ENCODE assay signal across 16 cellular contexts in genomic region chr18:8708670-8709069, GRCh38. TPM values are rescaled to one million over a fixed set of nuclear protein-coding genes. Genes with fewer than 3 reads are reported as not detected.
DNase-seq lines count a peak whose midpoint lies in the region; TF ChIP-seq lines count a peak whose summit lies in the region.
"Had no signal": no experiment of that assay in that cellular context is flagged by ENCODE, and none has a peak within 500 bp of the region (broad histone marks: within the 10 kb centered on the region; RNA-seq: fewer than 3 reads in every experiment).

No MANE protein-coding gene starts in this region.

- CTCF ChIA-PET in AG04449 (lab: Yijun Ruan, JAX) = interaction anchor here (0.8 to 5.9 kb wide), 4 partner anchors 9 to 280 kb away, joined by 3 to 35 read pairs (median 10); no protein-coding TSS in a partner anchor

- POLR2A ChIA-PET in AG04449 (lab: Yijun Ruan, JAX) = no interaction called here

- peak overlapping the region in 2 of 3 experiments; percentile 94 to 98 for H3K4me3 Mint-ChIP-seq in nephron
- H3K4me3 Mint-ChIP-seq: activated naive CD8-positive, alpha-beta T cell treated with anti-CD3 and anti-CD28 coated beads for 36 hours; activated T-cell treated with anti-CD3 and anti-CD28 coated beads, Interleukin-2, amount 50 U/mL, for 24 hours had no signal

- H3K27me3 ChIP-seq in HUES64 (ENCODE audit: insufficient read depth, low read length) (peaks cover 23% of the 10 kb centered on the region), dorsolateral prefrontal cortex (no peaks in the 10 kb centered on the region), left ventricle myocardium inferior (ENCODE audit: low read depth) (peaks cover 15% of the 10 kb centered on the region)

- no peak for TF ChIP-seq CTCF in AG04449 (IDR thresholded peaks at IDR 0.05; ENCODE audit: insufficient read depth, low read length, missing control alignments)
- no peak for TF ChIP-seq CTCF in dorsolateral prefrontal cortex (IDR thresholded peaks at IDR 0.05 in 54 of 56, conservative IDR thresholded peaks at IDR 0.05 in 2 of 56; ENCODE audit: low read depth in 1 of 56, partially characterized antibody in 56 of 56)
- no peak for TF ChIP-seq CTCF in nephron (IDR thresholded peaks at IDR 0.05; ENCODE audit: unreplicated experiment in 3 of 3)
- no peak for TF ChIP-seq CTCF in coronary artery (IDR thresholded peaks at IDR 0.05)
- TF ChIP-seq CTCF in left ventricle myocardium inferior (IDR thresholded peaks at IDR 0.05; ENCODE audit: borderline replicate concordance) = no peak

- peaks cover 4% of the 10 kb centered on the region for H3K36me3 Mint-ChIP-seq in nephron (ENCODE audit: low read depth)
- H3K36me3 Mint-ChIP-seq: activated naive CD8-positive, alpha-beta T cell treated with anti-CD3 and anti-CD28 coated beads for 36 hours had no signal

- H3K4me1 ChIP-seq in HUES64 (ENCODE audit: insufficient read depth, low read length) = peaks cover 32% of the 10 kb centered on the region
- H3K4me1 ChIP-seq in left ventricle myocardium inferior = peaks cover 30% of the 10 kb centered on the region

- H3K27me3 Mint-ChIP-seq in nephron (ENCODE audit: low read depth) = peaks cover 48% of the 10 kb centered on the region

- H3K9ac ChIP-seq in HUES64 (ENCODE audit: low read depth, low read length) = no peak overlapping the region

- H3K4me3 ChIP-seq in AG04449 (ENCODE audit: low read depth, low read length) (peak overlapping the region; percentile 86), HUES64 (ENCODE audit: low read length) (peak overlapping the region; percentile 54), dorsolateral prefrontal cortex (peak overlapping the region in 47 of 59 donors; percentile 1 to 86 (median 70)), coronary artery (no peak overlapping the region), left ventricle myocardium inferior (no peak overlapping the region)

- H3K9me3 ChIP-seq in HUES64 (ENCODE audit: insufficient read depth, low read depth, low read length) (no peaks in the 10 kb centered on the region), left ventricle myocardium inferior (replicated peaks) (no peaks in the 10 kb centered on the region)

- H3K27ac ChIP-seq in HUES64 (ENCODE audit: low read depth, low read length) (no peak overlapping the region), dorsolateral prefrontal cortex (peak overlapping the region in 16 of 59 donors; percentile 1 to 86 (median 28)), coronary artery (no peak overlapping the region), left ventricle myocardium inferior (replicated peaks) (no peak overlapping the region)

- H3K9me3 Mint-ChIP-seq in nephron = peaks cover 2% of the 10 kb centered on the region
- H3K9me3 Mint-ChIP-seq: activated T-cell treated with anti-CD3 and anti-CD28 coated beads, Interleukin-2, amount 50 U/mL, for 24 hours had no signal

- H3K36me3 ChIP-seq in HUES64 (ENCODE audit: insufficient read depth, low read length) (peaks cover 6% of the 10 kb centered on the region), left ventricle myocardium inferior (no peaks in the 10 kb centered on the region)

- H3K27ac Mint-ChIP-seq in nephron = no peak overlapping the region
- H3K27ac Mint-ChIP-seq: activated naive CD8-positive, alpha-beta T cell treated with anti-CD3 and anti-CD28 coated beads for 36 hours; activated T-cell treated with anti-CD3 and anti-CD28 coated beads, Interleukin-2, amount 50 U/mL, for 24 hours had no signal

- H3K4me1 Mint-ChIP-seq in nephron = peaks cover 15% of the 10 kb centered on the region

- intact Hi-C loops in dorsolateral prefrontal cortex (cut with DNase I) = loop anchor here (5.0 to 10.0 kb wide), 6 partner anchors 59 to 626 kb away; partner anchors contain the start of genes ANKRD12 (in 1 of the 2) and TWSG1 (in 1 of the 2)
- intact Hi-C loops in left ventricle myocardium inferior (cut with micrococcal nuclease) = no loop called here

- WGBS in HUES64 = 64% methylated on average over 9 of the region's 9 CpGs

- DNase-seq in AG04449 (ENCODE audit: low read depth, low spot score) (no peak), dorsolateral prefrontal cortex (no peak), LoVo (ENCODE audit: low spot score) (no peak), coronary artery (ENCODE audit: low spot score) (no peak), left ventricle myocardium inferior (no peak)
- DNase-seq in stimulated activated CD4-positive, alpha-beta T cell treated with anti-CD3 and anti-CD28 coated beads, Interleukin-4, amount 100 ng/mL, for 4 hours = no peak
- DNase-seq: activated CD4-positive, alpha-beta T cell treated with anti-CD3 and anti-CD28 coated beads for 48 hours; activated naive CD8-positive, alpha-beta T cell treated with anti-CD3 and anti-CD28 coated beads for 36 hours; activated T-cell treated with anti-CD3 and anti-CD28 coated beads, Interleukin-2, amount 50 U/mL, for 24 hours; caudate nucleus; NCI-H2029; NCI-H774; SHP77 treated with DMSO at 0.1 percent for 48 hours; T1000 had no signal

RNA-seq across cellular contexts. Expression of gene MTCL1, which starts 3.3 kb away (rescaled TPM):
- polyA plus RNA-seq in HUES64 (2013, experiment 1 of 2) = 21.1 TPM
- polyA plus RNA-seq in HUES64 (2013, experiment 2 of 2) = 18.8 TPM
- 100 to 1,000 TPM in 2 of 120 experiments, 10 to 100 TPM in 118; 29.6 to 121 (median 68.1) TPM for total RNA-seq in dorsolateral prefrontal cortex
- total RNA-seq in left ventricle myocardium inferior = 9.1 TPM

Comparison
In these comparisons a context has a peak if more than half of its experiments do, and no peak if none do; other contexts are left out.
1. H3K4me3 ChIP-seq: peak in AG04449 (single experiment), HUES64 (single experiment) and dorsolateral prefrontal cortex (47 of 59); none in coronary artery (single experiment) and left ventricle myocardium inferior (single experiment).